ENCODE assay signal across 14 cellular contexts in genomic region chr10:110003524-110003885, GRCh38. TPM values are rescaled to one million over a fixed set of nuclear protein-coding genes. Genes with fewer than 3 reads are reported as not detected.
DNase-seq lines count a peak whose midpoint lies in the region; ATAC-seq and TF ChIP-seq lines count a peak whose summit lies in the region.
"Had no signal": no experiment of that assay in that cellular context is flagged by ENCODE, and none has a peak within 500 bp of the region (broad histone marks: within the 10 kb centered on the region; RNA-seq: fewer than 3 reads in every experiment).

No MANE protein-coding gene starts in this region.

- H3T11ph ChIP-seq in H9 (ENCODE audit: low read length): no peak overlapping the region

- H2AFZ ChIP-seq in H9 (ENCODE audit: low read length) (no peak overlapping the region), SK-N-SH (ENCODE audit: low read depth) (no peak overlapping the region)

- H3K36me3 ChIP-seq in iPS-20b (ENCODE audit: insufficient read depth, low read depth, low read length) (no peaks in the 10 kb centered on the region), SK-N-SH (replicated peaks in 1 of 2; ENCODE audit: control insufficient read depth in 1 of 2, insufficient read depth in 2 of 2, low read length in 1 of 2) (no peaks in the 10 kb centered on the region)

- CTCF ChIA-PET in WTC11 (lab: Charles Lee): interaction anchor here (1.0 to 1.5 kb wide), 2 partner anchors 12 to 119 kb away, joined by 3 to 5 read pairs; no protein-coding TSS in a partner anchor
- CTCF ChIA-PET in SK-N-SH (lab: Yijun Ruan, JAX): no interaction called here

- H3K27ac Mint-ChIP-seq in H9 (peak overlapping the region in 2 of 3 experiments; percentile 92 to 95; a peak in 4 of 7 replicates), WTC11 (peak overlapping the region; percentile 96)
- H3K27ac Mint-ChIP-seq in stimulated activated memory B cell treated with anti-CD40 and anti-IgM and Interleukin-4, amounts not matched to agents 10 μg/mL and 1 μg/mL and 100 μg/mL, for 72 hours: peak overlapping the region; percentile 66

- no peak overlapping the region for H4K8ac ChIP-seq in H9 (replicated peaks; ENCODE audit: insufficient read length, low read depth, low read length)

- H3K4ac ChIP-seq in H9 (ENCODE audit: low read depth, low read length): no peak overlapping the region

- H3K36me3 Mint-ChIP-seq in H9 (ENCODE audit: insufficient read depth in 1 of 3, low read depth in 3 of 3) (no peaks in the 10 kb centered on the region), WTC11 (no peaks in the 10 kb centered on the region)
- no peaks in the 10 kb centered on the region for H3K36me3 Mint-ChIP-seq in stimulated activated memory B cell treated with anti-CD40 and anti-IgM and Interleukin-4, amounts not matched to agents 10 μg/mL and 1 μg/mL and 100 μg/mL, for 72 hours
- H3K36me3 Mint-ChIP-seq: CD14-positive monocyte had no signal

- H2BK5ac ChIP-seq in H9 (ENCODE audit: insufficient read length, low read length): no peak overlapping the region

- peak overlapping the region; percentile 65 for H3K27ac ChIP-seq in H9 (ENCODE audit: insufficient read length, low read depth, low read length)
- no peak overlapping the region for H3K27ac ChIP-seq in iPS-20b (ENCODE audit: low read length)
- no peak overlapping the region for H3K27ac ChIP-seq in SK-N-SH (ENCODE audit: low read depth in 2 of 2, low read length in 1 of 2)

- no peak overlapping the region for H4K5ac ChIP-seq in H9 (ENCODE audit: insufficient read length, low read depth, low read length)

- H3K9me3 Mint-ChIP-seq in H9 (no peaks in the 10 kb centered on the region), WTC11 (no peaks in the 10 kb centered on the region)
- no peaks in the 10 kb centered on the region for H3K9me3 Mint-ChIP-seq in stimulated activated memory B cell treated with anti-CD40 and anti-IgM and Interleukin-4, amounts not matched to agents 10 μg/mL and 1 μg/mL and 100 μg/mL, for 72 hours
- H3K9me3 Mint-ChIP-seq: CD14-positive monocyte had no signal

- H3K27me3 Mint-ChIP-seq in H9 (ENCODE audit: low read depth) (peaks cover 2% of the 10 kb centered on the region; the same call in 1 of the 2 replicates), WTC11 (ENCODE audit: low read depth) (no peaks in the 10 kb centered on the region)
- H3K27me3 Mint-ChIP-seq in stimulated activated memory B cell treated with anti-CD40 and anti-IgM and Interleukin-4, amounts not matched to agents 10 μg/mL and 1 μg/mL and 100 μg/mL, for 72 hours: no peaks in the 10 kb centered on the region

- no peak overlapping the region for H2BK15ac ChIP-seq in H9 (ENCODE audit: low read depth, low read length)

- H4K20me1 ChIP-seq in H9 (ENCODE audit: control insufficient read depth, insufficient read depth, insufficient read length): no peaks in the 10 kb centered on the region
- H4K20me1 ChIP-seq in SK-N-SH (ENCODE audit: insufficient read depth): no peaks in the 10 kb centered on the region

- no peaks in the 10 kb centered on the region for H3K9me2 ChIP-seq in SK-N-SH

- no peak overlapping the region for H2AK5ac ChIP-seq in H9 (ENCODE audit: insufficient read length, low read length)

- H3K4me1 ChIP-seq in H9 (ENCODE audit: insufficient read depth, low read length) (peaks cover 4% of the 10 kb centered on the region), iPS-20b (ENCODE audit: insufficient read depth, low read length) (peaks cover 22% of the 10 kb centered on the region; the same call in 1 of the 2 replicates), SK-N-SH (ENCODE audit: control insufficient read depth in 1 of 2, insufficient read depth in 2 of 2, low read depth in 1 of 2, low read length in 1 of 2) (peaks cover 14 to 17% of the 10 kb centered on the region in 2 experiments; a peak in 3 of 4 replicates)

- no peaks in the 10 kb centered on the region for H3K79me1 ChIP-seq in H9 (ENCODE audit: insufficient read depth, low read depth, low read length, poor library complexity, severe bottlenecking)

- no peak overlapping the region for H3K18ac ChIP-seq in H9 (ENCODE audit: insufficient read length, low read depth, low read length)

- H3K4me1 Mint-ChIP-seq in H9 (peaks cover 34% of the 10 kb centered on the region in 2 experiments), WTC11 (peaks cover 45% of the 10 kb centered on the region)
- H3K4me1 Mint-ChIP-seq in stimulated activated memory B cell treated with anti-CD40 and anti-IgM and Interleukin-4, amounts not matched to agents 10 μg/mL and 1 μg/mL and 100 μg/mL, for 72 hours: peaks cover 19% of the 10 kb centered on the region

- H2BK12ac ChIP-seq in H9 (ENCODE audit: insufficient read length, low read depth, low read length): no peak overlapping the region

- H3K4me3 Mint-ChIP-seq in H9 (peak overlapping the region in 1 of 2 experiments; percentile 11; a peak in 1 of 5 replicates), WTC11 (peak overlapping the region; percentile 5)
- H3K4me3 Mint-ChIP-seq in stimulated activated memory B cell treated with anti-CD40 and anti-IgM and Interleukin-4, amounts not matched to agents 10 μg/mL and 1 μg/mL and 100 μg/mL, for 72 hours: no peak overlapping the region
- H3K4me3 Mint-ChIP-seq: CD14-positive monocyte had no signal

- no peak for TF ChIP-seq RAD21 in SK-N-SH (IDR thresholded peaks at IDR 0.05; ENCODE audit: low read length)

- H3K56ac ChIP-seq in H9 (ENCODE audit: insufficient read length, low read depth, low read length): no peak overlapping the region

- POLR2A ChIA-PET in WTC11 (lab: Charles Lee): no interaction called here
- POLR2A ChIA-PET in SK-N-SH (lab: Yijun Ruan, JAX): no interaction called here

- DNase-seq in H9 (no peak), WTC11 (ENCODE audit: low spot score) (no peak), pons (ENCODE audit: low spot score) (no peak), NCI-H1092 treated with DMSO at 0.1 percent for 48 hours (lab: John Stamatoyannopoulos, UW) (no peak), activated T-cell treated with anti-CD3 and anti-CD28 coated beads for 4 hours (no peak), SK-N-SH (no peak)
- DNase-seq: activated CD4-positive, alpha-beta T cell treated with anti-CD3 and anti-CD28 coated beads for 48 hours; body of pancreas; NCI-H2081 treated with DMSO at 0.1 percent for 48 hours; stimulated activated CD4-positive, alpha-beta T cell treated with anti-CD3 and anti-CD28 coated beads, Interleukin-4, amount 100 ng/mL, for 24 hours; stimulated activated naive CD8-positive, alpha-beta T cell treated with anti-CD3 and anti-CD28 coated beads, Interleukin-15, Interleukin-2, amounts not matched to agents 100 U/mL and 50 U/mL, for 24 hours had no signal

- H3K9ac ChIP-seq in H9 (ENCODE audit: extremely low read depth, insufficient read length, low read length) (no peak overlapping the region), iPS-20b (ENCODE audit: low read depth, low read length) (peak overlapping the region; percentile 47; the same call in 1 of the 2 replicates), SK-N-SH (no peak overlapping the region)

- WGBS in H9 (ENCODE audit: extremely low coverage, insufficient read length, low lambda C conversion rate): no CpG with 5 or more reads among the region's 4 CpGs
- WGBS in SK-N-SH (ENCODE audit: low lambda C conversion rate): 91% methylated on average over 4 of the region's 4 CpGs

- no peak overlapping the region for H2BK120ac ChIP-seq in H9 (ENCODE audit: low read depth, low read length, poor library complexity, severe bottlenecking)

- H3K9me3 ChIP-seq in H9 (ENCODE audit: control insufficient read depth, low read depth, low read length): no peaks in the 10 kb centered on the region
- no peaks in the 10 kb centered on the region for H3K9me3 ChIP-seq in iPS-20b (ENCODE audit: insufficient read depth, low read depth, low read length)
- H3K9me3 ChIP-seq in SK-N-SH: no peaks in the 10 kb centered on the region
- H3K9me3 ChIP-seq: body of pancreas had no signal

- H3K4me3 ChIP-seq in iPS-20b (ENCODE audit: low read length) (no peak overlapping the region), SK-N-SH (ENCODE audit: low read depth in 2 of 2, low read length in 1 of 2) (no peak overlapping the region)
- H3K4me3 ChIP-seq: body of pancreas had no signal

- no peak for ATAC-seq in WTC11
- no peak for ATAC-seq in stimulated activated memory B cell treated with anti-CD40 and anti-IgM and Interleukin-4, amounts not matched to agents 10 μg/mL and 1 μg/mL and 100 μg/mL, for 72 hours
- ATAC-seq: body of pancreas; stimulated activated naive CD8-positive, alpha-beta T cell treated with anti-CD3 and anti-CD28 coated beads, Interleukin-15, Interleukin-2, amounts not matched to agents 100 U/mL and 50 U/mL, for 24 hours had no signal

- no peak overlapping the region for H3K4me2 ChIP-seq in H9 (ENCODE audit: insufficient read depth, insufficient read length, low read length)
- no peak overlapping the region for H3K4me2 ChIP-seq in SK-N-SH

- H3K27me3 ChIP-seq in H9 (ENCODE audit: insufficient read depth, low read length) (no peaks in the 10 kb centered on the region), iPS-20b (ENCODE audit: insufficient read depth, low read length) (peaks cover 11% of the 10 kb centered on the region), SK-N-SH (ENCODE audit: insufficient read depth) (no peaks in the 10 kb centered on the region)
- H3K27me3 ChIP-seq: body of pancreas had no signal

- TF ChIP-seq CTCF in H9 (conservative IDR thresholded peaks at IDR 0.05) (no peak), WTC11 (IDR thresholded peaks at IDR 0.05) (no peak), SK-N-SH (IDR thresholded peaks at IDR 0.05) (no peak)

- no peak overlapping the region for H4K91ac ChIP-seq in H9 (ENCODE audit: insufficient read length, low read depth, low read length)

- no peak overlapping the region for H2BK20ac ChIP-seq in H9 (ENCODE audit: low read depth, low read length, poor library complexity, severe bottlenecking)

- no peak for TF ChIP-seq EP300 in SK-N-SH (IDR thresholded peaks at IDR 0.05; ENCODE audit: borderline replicate concordance in 1 of 2, low read depth in 1 of 2, low read length in 1 of 2)

- H3K23me2 ChIP-seq in H9 (ENCODE audit: insufficient read length, low read depth, low read length, poor library complexity, severe bottlenecking): peaks cover 10% of the 10 kb centered on the region

- H3K23ac ChIP-seq in H9 (ENCODE audit: insufficient read length, low read depth, low read length): no peak overlapping the region

- H3K79me2 ChIP-seq in H9 (ENCODE audit: insufficient read depth, low read length): no peaks in the 10 kb centered on the region
- peaks cover 4% of the 10 kb centered on the region for H3K79me2 ChIP-seq in SK-N-SH (ENCODE audit: insufficient read depth)

- no peak overlapping the region for H3K14ac ChIP-seq in H9 (ENCODE audit: insufficient read depth, low read length)

- peaks cover 10% of the 10 kb centered on the region for H3F3A ChIP-seq in SK-N-SH (replicated peaks; ENCODE audit: insufficient read depth)

TF ChIP-seq in WTC11, 78 proteins besides CTCF, POLR2A, EP300 and RAD21 (continues in another document):
- TF ChIP-seq ATF1 (CRISPR knock-in tag; IDR thresholded peaks at IDR 0.05): no peak
- no peak for TF ChIP-seq NR3C1 (CRISPR knock-in tag; conservative IDR thresholded peaks at IDR 0.05; ENCODE audit: low read depth)

TF ChIP-seq in SK-N-SH, 30 proteins besides CTCF, POLR2A, EP300 and RAD21 (continues in another document):
- no peak for TF ChIP-seq POLR2AphosphoS5 (IDR thresholded peaks at IDR 0.05; ENCODE audit: low read depth, low read length)

RNA-seq across cellular contexts. Expression of gene ADD3, which starts 4.3 kb away (rescaled TPM):
- total RNA-seq in H9 (2021) (59.9 and 66.4 TPM in 2 replicates), WTC11 (2021) (86.7 to 95.7 TPM (median 88.3 TPM) in 3 replicates)
- 27.6 and 144 TPM in 2 replicates for polyA plus RNA-seq in SK-N-SH (2012; rRNA removed)
- 39.2 and 59.7 TPM in 2 replicates for polyA plus RNA-seq in SK-N-SH (2012; cell fraction: cytosol; rRNA removed)
- 26.9 and 74.1 TPM in 2 replicates for polyA plus RNA-seq in SK-N-SH (2012; cell fraction: nucleus; rRNA removed)
